ENCODE assay signal across 8 cellular contexts in the genomic region with DNA sequence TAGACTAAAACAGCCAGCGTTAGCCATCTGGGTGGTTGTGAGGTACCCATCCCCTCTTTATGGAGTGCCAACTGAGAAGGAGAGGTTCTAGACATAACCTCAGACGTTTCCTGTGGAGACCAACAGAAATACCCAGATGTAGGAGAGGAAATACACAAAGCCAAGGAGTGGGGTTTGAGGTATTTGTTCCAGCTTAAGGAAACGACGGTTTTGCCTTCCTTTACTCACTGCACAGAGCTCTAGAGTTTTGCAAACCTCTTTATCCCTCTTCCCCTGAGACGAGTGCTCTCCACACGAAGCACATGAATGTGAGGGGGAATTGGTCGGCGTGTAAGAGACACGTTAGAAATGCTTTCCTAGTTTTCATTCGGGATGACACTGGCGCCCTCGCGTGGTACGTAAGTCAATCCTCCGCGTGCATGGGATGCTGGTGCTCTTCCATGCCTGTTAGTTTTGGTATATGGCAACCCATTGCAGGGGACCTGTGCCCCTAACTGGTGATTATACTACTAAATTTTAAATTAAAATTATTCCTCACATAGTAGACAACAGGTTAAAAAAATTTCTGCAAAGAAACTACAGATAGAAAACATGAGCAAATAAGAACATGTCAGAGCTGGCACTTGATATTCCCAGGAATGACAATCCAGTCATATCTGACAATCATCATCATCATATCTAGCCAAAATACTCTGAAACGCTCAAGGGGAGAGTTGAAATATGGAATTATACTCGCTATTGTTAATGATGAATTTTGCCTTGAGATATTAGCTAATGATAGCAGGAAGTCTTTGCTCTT.
DNase-seq lines count a peak whose midpoint lies in the region; ATAC-seq and TF ChIP-seq lines count a peak whose summit lies in the region.

No MANE protein-coding gene starts in this region.

- DNase-seq in EL (peak; percentile 69), NCI-H2171 (lab: John Stamatoyannopoulos, UW) (peak; percentile 47), foreskin melanocyte (peak; percentile 50), omental fat pad (ENCODE audit: low spot score) (peak; percentile 53), NCI-H2029 treated with DMSO at 0.1 percent for 48 hours (lab: John Stamatoyannopoulos, UW) (no peak)

- H3K36me3 Mint-ChIP-seq in activated T-helper 17 cell treated with anti-CD3 and anti-CD28 coated beads, Interleukin-2, amount 50 U/mL, for 72 hours (ENCODE audit: low read depth), result no peaks in the 10 kb centered on the region

- no peak overlapping the region for H3K27ac Mint-ChIP-seq in activated T-helper 17 cell treated with anti-CD3 and anti-CD28 coated beads, Interleukin-2, amount 50 U/mL, for 72 hours

- no peak for TF ChIP-seq CTCF in omental fat pad (IDR thresholded peaks at IDR 0.05)

- peak; percentile 63 for ATAC-seq in GM21723 (IDR thresholded peaks at IDR 0.05; ENCODE audit: unreplicated experiment)
- ATAC-seq in activated T-helper 17 cell treated with anti-CD3 and anti-CD28 coated beads, Interleukin-2, amount 50 U/mL, for 72 hours (replicated peaks), result peak; percentile 60
- ATAC-seq in omental fat pad (ENCODE audit: low FRiP score), result peak; percentile 46
- no peak for ATAC-seq in HG03280 (IDR thresholded peaks at IDR 0.05; ENCODE audit: unreplicated experiment)

- H3K4me1 Mint-ChIP-seq in activated T-helper 17 cell treated with anti-CD3 and anti-CD28 coated beads, Interleukin-2, amount 50 U/mL, for 72 hours, result peaks cover 5% of the 10 kb centered on the region

- H3K27me3 Mint-ChIP-seq in activated T-helper 17 cell treated with anti-CD3 and anti-CD28 coated beads, Interleukin-2, amount 50 U/mL, for 72 hours, result peaks cover 19% of the 10 kb centered on the region

- H3K9me3 Mint-ChIP-seq in activated T-helper 17 cell treated with anti-CD3 and anti-CD28 coated beads, Interleukin-2, amount 50 U/mL, for 72 hours, result no peaks in the 10 kb centered on the region

- H3K4me3 Mint-ChIP-seq in activated T-helper 17 cell treated with anti-CD3 and anti-CD28 coated beads, Interleukin-2, amount 50 U/mL, for 72 hours, result peak overlapping the region; percentile 17
